Comparison of ENCODE assay signal across 8 cellular contexts in genomic region chr16:789451-789850, GRCh38. TPM values are rescaled to one million over a fixed set of nuclear protein-coding genes. Genes with fewer than 3 reads are reported as not detected.
DNase-seq lines count a peak whose midpoint lies in the region; ATAC-seq and TF ChIP-seq lines count a peak whose summit lies in the region.

No MANE protein-coding gene starts in this region.

- no peak for TF ChIP-seq EP300 in gastroesophageal sphincter (IDR thresholded peaks at IDR 0.05)

- H3K27me3 ChIP-seq in gastroesophageal sphincter, result no peaks in the 10 kb centered on the region

- no peaks in the 10 kb centered on the region for H3K36me3 Mint-ChIP-seq in activated naive CD8-positive, alpha-beta T cell
- H3K36me3 Mint-ChIP-seq in memory B cell, result peaks cover 9% of the 10 kb centered on the region

- H3K4me1 ChIP-seq in HEK293 (ENCODE audit: control insufficient read depth, insufficient read depth, low read length), result no peaks in the 10 kb centered on the region
- peaks cover 0 to 33% (median 16%) of the 10 kb centered on the region in 3 donors for H3K4me1 ChIP-seq in gastroesophageal sphincter

- H3K9me3 ChIP-seq in HEK293 (ENCODE audit: control insufficient read depth, insufficient read depth, low read depth, low read length), result no peaks in the 10 kb centered on the region
- H3K9me3 ChIP-seq in gastroesophageal sphincter, result no peaks in the 10 kb centered on the region

- no peak overlapping the region for H3K27ac ChIP-seq in HEK293 (ENCODE audit: extremely low read depth, low read depth, low read length)
- H3K27ac ChIP-seq in gastroesophageal sphincter, result no peak overlapping the region

- TF ChIP-seq CTCF in AG04449 (IDR thresholded peaks at IDR 0.05; ENCODE audit: insufficient read depth, low read length, missing control alignments) (no peak), HEK293 (tag by site-specific recombination; IDR thresholded peaks at IDR 0.05) (no peak), gastroesophageal sphincter (IDR thresholded peaks at IDR 0.05) (no peak)

- no peaks in the 10 kb centered on the region for H3K9me3 Mint-ChIP-seq in activated naive CD8-positive, alpha-beta T cell (ENCODE audit: low read depth)
- no peaks in the 10 kb centered on the region for H3K9me3 Mint-ChIP-seq in memory B cell

- POLR2A ChIA-PET in AG04449 (lab: Yijun Ruan, JAX), result no interaction called here
- POLR2A ChIA-PET in HEK293 (lab: Yijun Ruan, JAX), result interaction anchor here (2.4 kb wide), 1 partner anchor 17 kb away, joined by 13 read pairs; no protein-coding TSS in a partner anchor

- no peak for TF ChIP-seq POLR2A in gastroesophageal sphincter (IDR thresholded peaks at IDR 0.05)

- ATAC-seq in memory B cell (ENCODE audit: low read depth), result no peak
- no peak for ATAC-seq in HG03457 (IDR thresholded peaks at IDR 0.05; ENCODE audit: unreplicated experiment)
- ATAC-seq in gastroesophageal sphincter, result no peak

- DNase-seq in AG04449 (ENCODE audit: low read depth, low spot score) (no peak), memory B cell (ENCODE audit: low spot score in 2 of 2) (no peak), germinal center (ENCODE audit: low spot score) (no peak), NCI-H1105 treated with DMSO at 0.1 percent for 48 hours (lab: John Stamatoyannopoulos, UW) (no peak)

- peaks cover 4% of the 10 kb centered on the region for H3K4me1 Mint-ChIP-seq in activated naive CD8-positive, alpha-beta T cell (ENCODE audit: low read depth)
- H3K4me1 Mint-ChIP-seq in memory B cell, result peaks cover 6% of the 10 kb centered on the region

- peaks cover 0 to 75% of the 10 kb centered on the region in 2 experiments; a peak in 1 of 3 replicates for H3K36me3 ChIP-seq in HEK293 (ENCODE audit: control insufficient read depth in 2 of 2, insufficient read depth in 1 of 2, low read length in 2 of 2)
- peaks cover 0 to 39% of the 10 kb centered on the region in 2 donors for H3K36me3 ChIP-seq in gastroesophageal sphincter

- WGBS in gastroesophageal sphincter (ENCODE audit: low coverage in 1 of 2), 2 donors, result 100% methylated on average over 1 of the region's 19 CpGs; no CpG with 5 or more reads in 1 of the 2 donors

- H3K4me3 ChIP-seq in AG04449 (ENCODE audit: low read depth, low read length) (peak overlapping the region; percentile 86), HEK293 (ENCODE audit: low read depth, low read length) (peak overlapping the region; percentile 83), gastroesophageal sphincter (no peak overlapping the region)

- H3K4me3 Mint-ChIP-seq in activated naive CD8-positive, alpha-beta T cell, result peak overlapping the region; percentile 63
- H3K4me3 Mint-ChIP-seq in memory B cell, result peak overlapping the region; percentile 46

- no peak overlapping the region for H3K27ac Mint-ChIP-seq in activated naive CD8-positive, alpha-beta T cell
- H3K27ac Mint-ChIP-seq in memory B cell, result no peak overlapping the region

- CTCF ChIA-PET in AG04449 (lab: Yijun Ruan, JAX), result interaction anchor here (1.1 to 7.7 kb wide), 3 partner anchors 77 to 268 kb away, joined by 3 to 210 read pairs (median 6); partner anchors contain the start of gene METRN
- CTCF ChIA-PET in HEK293 (lab: Yijun Ruan, JAX), result interaction anchor here (0.5 to 9.5 kb wide), 3 partner anchors 38 to 77 kb away, joined by 3 to 119 read pairs (median 5); no protein-coding TSS in a partner anchor

- H3K27me3 Mint-ChIP-seq in activated naive CD8-positive, alpha-beta T cell, result no peaks in the 10 kb centered on the region
- H3K27me3 Mint-ChIP-seq in memory B cell, result no peaks in the 10 kb centered on the region

TF ChIP-seq in HEK293, 187 proteins besides CTCF, POLR2A, EP300 and RAD21:
- TF ChIP-seq REST (tag by site-specific recombination; IDR thresholded peaks at IDR 0.05) (0 out of 2 replicates have a peak, but pooled peaks have one; percentile 31), ZBTB17 (tag by site-specific recombination; IDR thresholded peaks at IDR 0.05) (no peak)

RNA-seq across cellular contexts. Expression of gene CHTF18, which starts 1.0 kb away (rescaled TPM):
- total RNA-seq in gastroesophageal sphincter, result 10 to 100 TPM in 2 of 4 donors, 1 to 10 TPM in 2; 4.6 to 10.9 (median 8.3) TPM

RNA-seq across cellular contexts. Expression of gene RPUSD1, which starts 1.3 kb away (rescaled TPM):
- 10 to 100 TPM; 13.4 to 25.8 (median 22.1) TPM for total RNA-seq in gastroesophageal sphincter

RNA-seq across cellular contexts. Expression of gene GNG13, which starts 11.1 kb away (rescaled TPM):
- total RNA-seq in gastroesophageal sphincter, result not detected

RNA-seq across cellular contexts. Expression of gene MSLN, which starts 28.9 kb away (rescaled TPM):
- 1 to 10 TPM in 1 of 4 donors, under 1 TPM in 1, not detected in 2; 0.73 to 7.2 TPM for total RNA-seq in gastroesophageal sphincter

RNA-seq across cellular contexts. Expression of gene CIAO3, which starts 48.7 kb away (rescaled TPM):
- total RNA-seq in gastroesophageal sphincter, result 10 to 100 TPM; 18.5 to 46.7 (median 25.6) TPM

Comparison
In these comparisons a context has a peak if more than half of its experiments do, and no peak if none do; other contexts are left out.
1. H3K4me3 ChIP-seq: peak in AG04449 (single experiment) and HEK293 (single experiment); none in gastroesophageal sphincter (0 of 2).